ENCODE assay signal across 35 cellular contexts in genomic region chr2:52112141-52112540, GRCh38.
"Had no signal": no experiment of that assay in that cellular context is flagged by ENCODE, and none has a peak within 500 bp of the region (broad histone marks: within the 10 kb centered on the region; RNA-seq: fewer than 3 reads in every experiment).

No MANE protein-coding gene starts in this region.

- H3K4me3 ChIP-seq: esophagus muscularis mucosa, gastroesophageal sphincter, heart right ventricle had no signal

- H3K27ac Mint-ChIP-seq: activated B cell treated with CpG ODN at 0.5 μM for 24 hours; activated CD8-positive, alpha-beta memory T cell treated with anti-CD3 and anti-CD28 coated beads, Interleukin-2, amount 10 ng/mL, durations not matched to agents 7 days and 5 days; activated CD8-positive, alpha-beta T cell treated with anti-CD3 and anti-CD28 coated beads for 36 hours; activated naive CD4-positive, alpha-beta T cell treated with anti-CD3 and anti-CD28 coated beads, Interleukin-2, amount 10 ng/mL, durations not matched to agents 7 days and 5 days; activated naive CD4-positive, alpha-beta T cell treated with anti-CD3 and anti-CD28 coated beads, Interleukin-2, amount 50 U/mL, for 72 hours; activated naive CD8-positive, alpha-beta T cell treated with anti-CD3 and anti-CD28 coated beads, Interleukin-2, amount 10 ng/mL, durations not matched to agents 7 days and 5 days; activated T-helper 1 cell treated with anti-CD3 and anti-CD28 coated beads, Interleukin-12 subunit alpha, Interleukin-12 subunit beta, Interleukin-2, Interleukin-4 antibody, amounts not matched to agents 30 ng/mL and 10 ng/mL and 1 ng/mL, durations not matched to agents 14 hours and 24 hours and 36 hours; activated T-helper 2 cell treated with anti-CD3 and anti-CD28 coated beads, Interferon-gamma antibody, Interleukin-2, Interleukin-4, amounts not matched to agents 10 μg/mL and 5 μg/mL and 100 μg/mL, durations not matched to agents 14 hours and 24 hours and 36 hours; effector memory CD8-positive, alpha-beta T cell; T-helper 17 cell; T-helper 2 cell treated with Interferon-gamma antibody and Interleukin-4, amounts not matched to agents 5 μg/mL and 100 μg/mL, for 36 hours had no signal

- H3K4me3 Mint-ChIP-seq: activated B cell treated with CpG ODN at 0.5 μM for 24 hours; activated CD8-positive, alpha-beta memory T cell treated with anti-CD3 and anti-CD28 coated beads, Interleukin-2, amount 10 ng/mL, durations not matched to agents 7 days and 5 days; activated CD8-positive, alpha-beta T cell treated with anti-CD3 and anti-CD28 coated beads for 36 hours; activated naive CD4-positive, alpha-beta T cell treated with anti-CD3 and anti-CD28 coated beads, Interleukin-2, amount 10 ng/mL, durations not matched to agents 7 days and 5 days; activated naive CD8-positive, alpha-beta T cell treated with anti-CD3 and anti-CD28 coated beads, Interleukin-2, amount 10 ng/mL, durations not matched to agents 7 days and 5 days; activated T-helper 1 cell treated with anti-CD3 and anti-CD28 coated beads, Interleukin-12 subunit alpha, Interleukin-12 subunit beta, Interleukin-2, Interleukin-4 antibody, amounts not matched to agents 30 ng/mL and 10 ng/mL and 1 ng/mL, durations not matched to agents 14 hours and 24 hours and 36 hours; effector memory CD8-positive, alpha-beta T cell; T-helper 17 cell; T-helper 2 cell treated with Interferon-gamma antibody and Interleukin-4, amounts not matched to agents 5 μg/mL and 100 μg/mL, for 36 hours had no signal

- H3K4me1 ChIP-seq: esophagus muscularis mucosa, gastroesophageal sphincter, heart right ventricle had no signal

- H3K27ac ChIP-seq: brain microvascular endothelial cell, esophagus muscularis mucosa, gastroesophageal sphincter, heart right ventricle, WERI-Rb-1 had no signal

- H3K4me1 Mint-ChIP-seq: activated B cell treated with CpG ODN at 0.5 μM for 24 hours; activated CD8-positive, alpha-beta memory T cell treated with anti-CD3 and anti-CD28 coated beads, Interleukin-2, amount 10 ng/mL, durations not matched to agents 7 days and 5 days; activated naive CD4-positive, alpha-beta T cell treated with anti-CD3 and anti-CD28 coated beads, Interleukin-2, amount 10 ng/mL, durations not matched to agents 7 days and 5 days; activated naive CD8-positive, alpha-beta T cell treated with anti-CD3 and anti-CD28 coated beads, Interleukin-2, amount 10 ng/mL, durations not matched to agents 7 days and 5 days; T-helper 17 cell had no signal

- DNase-seq: activated B cell treated with CpG ODN at 0.5 μM for 24 hours; activated CD4-positive, alpha-beta T cell treated with anti-CD3 and anti-CD28 coated beads for 48 hours; activated CD4-positive, alpha-beta T cell treated with anti-CD3 and anti-CD28 coated beads, Interleukin-2, amount 50 U/mL, for 1 hour; activated CD4-positive, alpha-beta T cell treated with anti-CD3 and anti-CD28 coated beads, Interleukin-2, amount 50 U/mL, for 48 hours; activated CD8-positive, alpha-beta memory T cell treated with anti-CD3 and anti-CD28 coated beads, Interleukin-2, amount 10 ng/mL, durations not matched to agents 7 days and 5 days; activated CD8-positive, alpha-beta memory T cell treated with anti-CD3 and anti-CD28 coated beads, Interleukin-2, amount 50 U/mL, for 4 hours; activated CD8-positive, alpha-beta T cell treated with anti-CD3 and anti-CD28 coated beads for 36 hours; activated effector memory CD4-positive, alpha-beta T cell treated with anti-CD3 and anti-CD28 coated beads, Interleukin-2, amount 50 U/mL, for 16 hours; activated naive CD4-positive, alpha-beta T cell; activated naive CD4-positive, alpha-beta T cell treated with anti-CD3 and anti-CD28 coated beads, Interleukin-2, amount 10 ng/mL, durations not matched to agents 7 days and 5 days; activated naive CD8-positive, alpha-beta T cell treated with anti-CD3 and anti-CD28 coated beads, Interleukin-2, amount 10 ng/mL, durations not matched to agents 7 days and 5 days; activated T-cell treated with anti-CD3 and anti-CD28 coated beads, Interleukin-2, amount 50 U/mL, for 1 hour; activated T-cell treated with anti-CD3 and anti-CD28 coated beads, Interleukin-2, amount 50 U/mL, for 48 hours; amniotic stem cell; anterior cingulate cortex; brain microvascular endothelial cell; caudate nucleus; cortex of kidney; dermis blood vessel endothelial cell; effector CD4-positive, alpha-beta T cell; effector memory CD8-positive, alpha-beta T cell; erythroblast; foreskin melanocyte; heart right ventricle; T-helper 1 cell; T-helper 17 cell; T1000; WERI-Rb-1 had no signal

- H3K9me3 Mint-ChIP-seq: activated T-helper 1 cell treated with anti-CD3 and anti-CD28 coated beads, Interleukin-12 subunit alpha, Interleukin-12 subunit beta, Interleukin-2, Interleukin-4 antibody, amounts not matched to agents 30 ng/mL and 10 ng/mL and 1 ng/mL, durations not matched to agents 14 hours and 24 hours and 36 hours had no signal

- ATAC-seq: activated CD4-positive, CD25-positive, alpha-beta regulatory T cell treated with anti-CD3 and anti-CD28 coated beads, Interleukin-2, amount 50 U/mL, for 24 hours; activated CD8-positive, alpha-beta memory T cell treated with anti-CD3 and anti-CD28 coated beads, Interleukin-2, amount 10 ng/mL, durations not matched to agents 7 days and 5 days; activated CD8-positive, alpha-beta T cell treated with anti-CD3 and anti-CD28 coated beads for 36 hours; activated naive CD4-positive, alpha-beta T cell treated with anti-CD3 and anti-CD28 coated beads, Interleukin-2, amount 50 U/mL, for 72 hours; effector memory CD8-positive, alpha-beta T cell; gastroesophageal sphincter; heart right ventricle; T-helper 17 cell had no signal

- H3K36me3 ChIP-seq: brain microvascular endothelial cell, esophagus muscularis mucosa, gastroesophageal sphincter, heart right ventricle, WERI-Rb-1 had no signal

- H3K36me3 Mint-ChIP-seq: activated CD8-positive, alpha-beta memory T cell treated with anti-CD3 and anti-CD28 coated beads, Interleukin-2, amount 10 ng/mL, durations not matched to agents 7 days and 5 days; activated naive CD4-positive, alpha-beta T cell treated with anti-CD3 and anti-CD28 coated beads, Interleukin-2, amount 10 ng/mL, durations not matched to agents 7 days and 5 days; activated naive CD4-positive, alpha-beta T cell treated with anti-CD3 and anti-CD28 coated beads, Interleukin-2, amount 50 U/mL, for 72 hours; activated naive CD8-positive, alpha-beta T cell treated with anti-CD3 and anti-CD28 coated beads, Interleukin-2, amount 10 ng/mL, durations not matched to agents 7 days and 5 days had no signal

- H3K27me3 Mint-ChIP-seq: activated B cell treated with CpG ODN at 0.5 μM for 24 hours; activated CD8-positive, alpha-beta memory T cell treated with anti-CD3 and anti-CD28 coated beads, Interleukin-2, amount 10 ng/mL, durations not matched to agents 7 days and 5 days; activated CD8-positive, alpha-beta T cell treated with anti-CD3 and anti-CD28 coated beads for 36 hours; activated naive CD4-positive, alpha-beta T cell treated with anti-CD3 and anti-CD28 coated beads, Interleukin-2, amount 10 ng/mL, durations not matched to agents 7 days and 5 days; activated naive CD8-positive, alpha-beta T cell treated with anti-CD3 and anti-CD28 coated beads, Interleukin-2, amount 10 ng/mL, durations not matched to agents 7 days and 5 days; effector memory CD8-positive, alpha-beta T cell; T-helper 17 cell had no signal

- H3K27me3 ChIP-seq: brain microvascular endothelial cell, esophagus muscularis mucosa, gastroesophageal sphincter, heart right ventricle had no signal
